17 cellular contexts compared by ENCODE assay signal in the genomic region with DNA sequence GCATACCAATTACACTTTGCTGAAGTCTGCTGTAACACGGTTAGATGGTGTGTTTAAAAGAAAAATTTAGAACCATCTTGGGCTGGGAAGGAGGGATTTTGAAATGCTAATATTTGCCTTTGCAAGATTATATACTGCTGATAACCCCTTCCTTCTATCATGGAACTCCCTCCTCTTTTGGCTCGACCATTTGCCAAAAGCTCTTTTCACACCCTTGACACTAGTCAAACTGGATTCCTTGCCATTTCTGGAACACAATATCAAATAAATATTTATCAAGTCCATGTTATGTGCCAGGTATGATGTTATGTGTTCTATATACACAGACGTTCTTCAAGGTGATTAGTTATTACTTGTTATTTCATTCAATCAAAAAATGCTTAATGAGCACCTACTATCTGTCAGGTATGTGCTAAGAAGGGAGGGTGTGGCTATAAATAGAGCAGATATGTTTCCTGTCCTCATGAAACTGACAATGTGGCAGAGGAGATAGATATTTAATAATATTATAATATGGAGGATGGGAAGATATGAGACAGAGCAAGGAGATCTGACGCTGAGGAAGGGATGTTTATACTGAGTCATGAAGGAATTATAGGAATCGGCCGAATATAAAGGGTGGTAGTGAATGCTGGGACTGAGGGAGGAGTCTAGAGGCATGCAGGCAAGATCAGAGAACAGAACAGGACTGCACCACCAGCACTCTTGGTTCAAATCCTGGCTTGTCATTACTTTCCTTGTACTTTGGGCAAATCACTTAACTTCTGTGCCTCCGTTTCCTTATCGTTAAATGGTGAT. TPM values are rescaled to one million over a fixed set of nuclear protein-coding genes. Genes with fewer than 3 reads are reported as not detected.
DNase-seq lines count a peak whose midpoint lies in the region; ATAC-seq and TF ChIP-seq lines count a peak whose summit lies in the region.
"Had no signal": no experiment of that assay in that cellular context is flagged by ENCODE, and none has a peak within 500 bp of the region (broad histone marks: within the 10 kb centered on the region; RNA-seq: fewer than 3 reads in every experiment).

No MANE protein-coding gene starts in this region.

- H4K20me1 ChIP-seq in mammary epithelial cell (ENCODE audit: insufficient read depth, low read length) (no peaks in the 10 kb centered on the region), Karpas-422 (ENCODE audit: insufficient read depth, low read depth, low read length) (no peaks in the 10 kb centered on the region)

- POLR2A ChIA-PET in MCF 10A (lab: Yijun Ruan, JAX): interaction anchor here (0.6 to 1.5 kb wide), 2 partner anchors 16 to 36 kb away, joined by 3 read pairs; no protein-coding TSS in a partner anchor

- H3K4me1 Mint-ChIP-seq in MCF 10A (ENCODE audit: insufficient read depth, unreplicated experiment) (no peaks in the 10 kb centered on the region), endodermal cell (peaks cover 15% of the 10 kb centered on the region)

- ATAC-seq in HG02642 (IDR thresholded peaks at IDR 0.05; ENCODE audit: poor library complexity, unreplicated experiment): no peak
- ATAC-seq: GM12878, HCT116, HepG2 had no signal

- H3K27me3 Mint-ChIP-seq in MCF 10A (ENCODE audit: insufficient read depth, unreplicated experiment) (no peaks in the 10 kb centered on the region), endodermal cell (ENCODE audit: insufficient read depth) (no peaks in the 10 kb centered on the region)

- no TSS peak for BruUV-seq in MCF 10A (replicated peaks; lab: Mats Ljungman, UMichigan)
- BruUV-seq in mammary epithelial cell (replicated peaks; lab: Mats Ljungman, UMichigan): no TSS peak

- no peak overlapping the region for H3K4me2 ChIP-seq in mammary epithelial cell (ENCODE audit: insufficient read depth, low read depth, low read length)
- H3K4me2 ChIP-seq in Karpas-422 (ENCODE audit: low read depth, low read length, poor library complexity, severe bottlenecking): no peak overlapping the region
- H3K4me2 ChIP-seq: PC-9 had no signal

- dilution Hi-C loops in mammary epithelial cell (cut with HindIII; ENCODE audit: low sequenced_read_pairs): no loop called here

- H3K9ac ChIP-seq in mammary epithelial cell (ENCODE audit: insufficient read depth, low read length): no peak overlapping the region
- no peak overlapping the region for H3K9ac ChIP-seq in Karpas-422 (ENCODE audit: low read length)
- H3K9ac ChIP-seq in endodermal cell (ENCODE audit: extremely low read depth, low read length, poor library complexity, severe bottlenecking): no peak overlapping the region

- no peaks in the 10 kb centered on the region for H3K9me3 Mint-ChIP-seq in MCF 10A (ENCODE audit: unreplicated experiment)
- H3K9me3 Mint-ChIP-seq in endodermal cell: no peaks in the 10 kb centered on the region

- H3K27me3 ChIP-seq in breast epithelium (no peaks in the 10 kb centered on the region), mammary epithelial cell (ENCODE audit: insufficient read depth, low read length) (no peaks in the 10 kb centered on the region), Karpas-422 (ENCODE audit: low read length) (no peaks in the 10 kb centered on the region), endodermal cell (ENCODE audit: control insufficient read depth, insufficient read depth, low read length, poor library complexity, severe bottlenecking) (peaks cover 29% of the 10 kb centered on the region)

- H3K9me2 ChIP-seq in Karpas-422 (replicated peaks; ENCODE audit: insufficient read depth, low read length): no peaks in the 10 kb centered on the region

- CTCF ChIA-PET in MCF 10A (lab: Yijun Ruan, JAX): interaction anchor here (0.5 to 0.6 kb wide), 2 partner anchors 171 to 233 kb away, joined by 3 to 4 read pairs; no protein-coding TSS in a partner anchor
- CTCF ChIA-PET in mammary epithelial cell (lab: Charles Lee; ENCODE audit: low non-redundant PET): no interaction called here

- H3K4me1 ChIP-seq in breast epithelium (peaks cover 0 to 4% of the 10 kb centered on the region in 2 donors), mammary epithelial cell (ENCODE audit: insufficient read depth, low read length) (peaks cover 38% of the 10 kb centered on the region), Karpas-422 (ENCODE audit: low read length) (peaks cover 23% of the 10 kb centered on the region), endodermal cell (ENCODE audit: control insufficient read depth, insufficient read depth, low read length) (peaks cover 8% of the 10 kb centered on the region)

- no peaks in the 10 kb centered on the region for H3K79me2 ChIP-seq in mammary epithelial cell (ENCODE audit: insufficient read depth, low read length)
- no peaks in the 10 kb centered on the region for H3K79me2 ChIP-seq in Karpas-422 (ENCODE audit: low read length)

- intact Hi-C loops in breast epithelium (cut with DNase I; ENCODE audit: low total_unique reads) (no loop called here), MCF 10A (cut with micrococcal nuclease) (no loop called here), mammary epithelial cell (cut with micrococcal nuclease) (loop anchor here (2.0 kb wide), 1 partner anchor 29 kb away; no protein-coding TSS in a partner anchor)

- in situ Hi-C loops in mammary epithelial cell (cut with MboI; ENCODE audit: low sequenced_read_pairs in 2 of 2): no loop called here

- H2AFZ ChIP-seq in mammary epithelial cell (ENCODE audit: low read depth, low read length) (peak overlapping the region; percentile 74), Karpas-422 (ENCODE audit: low read length) (no peak overlapping the region)
- H2AFZ ChIP-seq: PC-9 had no signal

- H3K36me3 Mint-ChIP-seq in MCF 10A (ENCODE audit: insufficient read depth, unreplicated experiment) (no peaks in the 10 kb centered on the region), endodermal cell (ENCODE audit: low read depth) (no peaks in the 10 kb centered on the region)

- H3K27ac ChIP-seq in breast epithelium: peak overlapping the region; percentile 31 to 39
- H3K27ac ChIP-seq in mammary epithelial cell (ENCODE audit: insufficient read depth, low read depth, low read length): peak overlapping the region; percentile 10
- H3K27ac ChIP-seq in Karpas-422 (ENCODE audit: low read length): no peak overlapping the region
- no peak overlapping the region for H3K27ac ChIP-seq in endodermal cell (ENCODE audit: low read depth, low read length)
- H3K27ac ChIP-seq: PC-9 had no signal

- H3K9me3 ChIP-seq in breast epithelium (no peaks in the 10 kb centered on the region), mammary epithelial cell (replicated peaks; ENCODE audit: insufficient read depth, low read length) (no peaks in the 10 kb centered on the region), Karpas-422 (ENCODE audit: low read length) (no peaks in the 10 kb centered on the region), endodermal cell (ENCODE audit: control insufficient read depth, low read length) (no peaks in the 10 kb centered on the region)
- H3K9me3 ChIP-seq: Caco-2 had no signal

- WGBS in mammary epithelial cell (ENCODE audit: low coverage, missing lambda C conversion rate): 75% methylated on average over 8 of the region's 8 CpGs
- WGBS in endodermal cell (ENCODE audit: insufficient coverage in 1 of 2, insufficient read length in 1 of 2), 2 experiments: 94 to 97% methylated on average over 6 to 8 of the region's 8 CpGs

- no peak overlapping the region for H3K4me3 ChIP-seq in breast epithelium
- no peak overlapping the region for H3K4me3 ChIP-seq in mammary epithelial cell (replicated peaks in 1 of 3; ENCODE audit: insufficient read depth in 1 of 3, low read depth in 2 of 3, low read length in 3 of 3)
- H3K4me3 ChIP-seq in Karpas-422 (ENCODE audit: low read length): no peak overlapping the region
- H3K4me3 ChIP-seq in endodermal cell (ENCODE audit: low read length): no peak overlapping the region
- H3K4me3 ChIP-seq: GM12878, PC-9 had no signal

- DNase-seq in breast epithelium (ENCODE audit: low spot score in 2 of 2) (no peak), MCF 10A (ENCODE audit: unreplicated experiment) (no peak), mammary epithelial cell (no peak), iris pigment epithelial cell (ENCODE audit: low read depth) (peak; percentile 49), Karpas-422 (no peak), endodermal cell (no peak)
- no peak for DNase-seq in stimulated activated CD4-positive, alpha-beta T cell treated with anti-CD3 and anti-CD28 coated beads, Interleukin-4, amount 100 ng/mL, for 4 hours
- DNase-seq: Caco-2, Kasumi-1, NCI-H2081, NCI-H345, PC-9 had no signal

- H3K27ac Mint-ChIP-seq in MCF 10A (ENCODE audit: low read depth, unreplicated experiment) (no peak overlapping the region), endodermal cell (no peak overlapping the region)

- no peak for TF ChIP-seq POLR2A in breast epithelium (IDR thresholded peaks at IDR 0.05)

- H3K4me3 Mint-ChIP-seq in MCF 10A (ENCODE audit: unreplicated experiment): no peak overlapping the region
- no peak overlapping the region for H3K4me3 Mint-ChIP-seq in endodermal cell

- TF ChIP-seq CTCF in breast epithelium (IDR thresholded peaks at IDR 0.05): no peak
- no peak for TF ChIP-seq CTCF in MCF 10A (IDR thresholded peaks at IDR 0.05; ENCODE audit: unreplicated experiment)
- no peak for TF ChIP-seq CTCF in mammary epithelial cell (conservative IDR thresholded peaks at IDR 0.05 in 1 of 2, IDR thresholded peaks at IDR 0.05 in 1 of 2; ENCODE audit: extremely low read depth in 1 of 2, insufficient read depth in 1 of 2, low read depth in 1 of 2, low read length in 2 of 2)
- no peak for TF ChIP-seq CTCF in endodermal cell (conservative IDR thresholded peaks at IDR 0.05)

- H3K36me3 ChIP-seq in breast epithelium (no peaks in the 10 kb centered on the region), mammary epithelial cell (ENCODE audit: insufficient read depth, low read length) (no peaks in the 10 kb centered on the region), Karpas-422 (ENCODE audit: insufficient read depth, low read length) (no peaks in the 10 kb centered on the region), endodermal cell (ENCODE audit: control insufficient read depth, insufficient read depth, low read length) (no peaks in the 10 kb centered on the region)

RNA-seq across cellular contexts. Expression of a gene that starts 16.1 kb away (rescaled TPM):
- 10 to 100 TPM; 19.0 to 49.5 (median 35.7) TPM for total RNA-seq in breast epithelium
- 38.6 and 39.7 TPM in 2 replicates for total RNA-seq in MCF 10A (2022)
- 100 to 1,000 TPM in 1 of 2 donors, 10 to 100 TPM in 1; 44.1 to 109 TPM for total RNA-seq in mammary epithelial cell
- polyA plus RNA-seq in mammary epithelial cell: 21.4 TPM
- 62.5 TPM for polyA minus RNA-seq in mammary epithelial cell
- 18.2 and 38.3 TPM in 2 replicates for total RNA-seq in Karpas-422 (2014; rRNA removed; shearing (Covaris generic); ENCODE audit: low replicate concordance)
- 10 to 100 TPM; 39.3 to 50.9 TPM for total RNA-seq in endodermal cell
- polyA plus RNA-seq in endodermal cell (2013, experiment 1 of 2): 56.0 TPM
- polyA plus RNA-seq in endodermal cell (2013, experiment 2 of 2): 46.9 TPM

RNA-seq across cellular contexts. Expression of a gene that starts 56.9 kb away (rescaled TPM):
- total RNA-seq in breast epithelium (not detected), MCF 10A (2022) (not detected in 2 replicates), mammary epithelial cell (under 1 TPM in 1 of 2 donors, not detected in 1; 0.17 TPM), endodermal cell (not detected)
- 0.03 TPM for polyA plus RNA-seq in mammary epithelial cell
- polyA minus RNA-seq in mammary epithelial cell: not detected
- total RNA-seq in Karpas-422 (2014; rRNA removed; shearing (Covaris generic); ENCODE audit: low replicate concordance): 3.6 and 4.2 TPM in 2 replicates
- polyA plus RNA-seq in endodermal cell (2013, experiment 1 of 2): not detected
- not detected for polyA plus RNA-seq in endodermal cell (2013, experiment 2 of 2)
- total RNA-seq: Caco-2, G401, GM12878, HepG2, PC-9 had no signal

Comparison
In these comparisons a context has a peak if more than half of its experiments do, and no peak if none do; other contexts are left out.
1. H3K27ac ChIP-seq: peak in breast epithelium (2 of 2) and mammary epithelial cell (single experiment); none in Karpas-422 (single experiment) and endodermal cell (single experiment).